Comparison of ENCODE assay signal across 12 cellular contexts in the genomic region with DNA sequence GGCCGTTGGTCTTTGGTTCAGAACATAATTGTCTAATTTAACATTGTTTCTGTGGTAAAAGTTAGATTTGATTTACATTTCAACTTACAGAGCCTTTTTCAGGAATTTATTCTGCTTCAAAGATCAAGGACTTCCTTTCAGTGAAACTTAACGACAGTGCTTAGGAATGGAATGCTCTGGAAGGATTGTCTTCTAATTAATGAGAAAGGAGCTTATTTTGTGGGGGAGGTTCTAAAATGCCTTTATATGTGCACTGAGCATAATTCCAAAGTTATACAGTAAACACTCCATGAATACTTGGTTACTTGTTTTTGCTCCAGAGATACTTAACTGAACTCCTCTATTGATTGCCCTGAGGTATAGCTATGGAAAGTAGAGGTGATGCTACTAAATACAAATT.
"Had no signal": no experiment of that assay in that cellular context is flagged by ENCODE, and none has a peak within 500 bp of the region (broad histone marks: within the 10 kb centered on the region; RNA-seq: fewer than 3 reads in every experiment).

No MANE protein-coding gene starts in this region.

- H3K4me1 ChIP-seq: gastroesophageal sphincter had no signal

- H3K4me3 ChIP-seq: esophagus squamous epithelium, gastroesophageal sphincter had no signal

- H3K4me1 Mint-ChIP-seq: immature natural killer cell, naive B cell had no signal

- H3K9me3 ChIP-seq: esophagus squamous epithelium, gastroesophageal sphincter, neutrophil had no signal

- H3K36me3 Mint-ChIP-seq: immature natural killer cell, naive B cell, type B pancreatic cell had no signal

- H3K9me3 Mint-ChIP-seq: effector memory CD8-positive, alpha-beta T cell; immature natural killer cell; nephron progenitor cell; type B pancreatic cell had no signal

- H3K27me3 ChIP-seq: esophagus squamous epithelium, gastroesophageal sphincter had no signal

- H3K36me3 ChIP-seq: esophagus squamous epithelium, gastroesophageal sphincter, neutrophil had no signal

- DNase-seq: effector memory CD8-positive, alpha-beta T cell; esophagus squamous epithelium; glutamatergic neuron; immature natural killer cell; kidney; naive B cell; nephron progenitor cell; stimulated activated CD4-positive, alpha-beta T cell treated with anti-CD3 and anti-CD28 coated beads, Interleukin-2, amount 100 ng/mL, for 48 hours; stimulated activated naive CD4-positive, alpha-beta T cell treated with Interleukin-2 at 50 U/mL for 16 hours had no signal

- H3K27ac Mint-ChIP-seq: effector memory CD8-positive, alpha-beta T cell; immature natural killer cell; naive B cell; nephron progenitor cell; type B pancreatic cell had no signal

- ATAC-seq: effector memory CD8-positive, alpha-beta T cell; gastroesophageal sphincter had no signal

- H3K27ac ChIP-seq: gastroesophageal sphincter, neutrophil had no signal

- H3K4me3 Mint-ChIP-seq: effector memory CD8-positive, alpha-beta T cell; immature natural killer cell; naive B cell; nephron progenitor cell; type B pancreatic cell had no signal
